8 cellular contexts compared by ENCODE assay signal in the genomic region with DNA sequence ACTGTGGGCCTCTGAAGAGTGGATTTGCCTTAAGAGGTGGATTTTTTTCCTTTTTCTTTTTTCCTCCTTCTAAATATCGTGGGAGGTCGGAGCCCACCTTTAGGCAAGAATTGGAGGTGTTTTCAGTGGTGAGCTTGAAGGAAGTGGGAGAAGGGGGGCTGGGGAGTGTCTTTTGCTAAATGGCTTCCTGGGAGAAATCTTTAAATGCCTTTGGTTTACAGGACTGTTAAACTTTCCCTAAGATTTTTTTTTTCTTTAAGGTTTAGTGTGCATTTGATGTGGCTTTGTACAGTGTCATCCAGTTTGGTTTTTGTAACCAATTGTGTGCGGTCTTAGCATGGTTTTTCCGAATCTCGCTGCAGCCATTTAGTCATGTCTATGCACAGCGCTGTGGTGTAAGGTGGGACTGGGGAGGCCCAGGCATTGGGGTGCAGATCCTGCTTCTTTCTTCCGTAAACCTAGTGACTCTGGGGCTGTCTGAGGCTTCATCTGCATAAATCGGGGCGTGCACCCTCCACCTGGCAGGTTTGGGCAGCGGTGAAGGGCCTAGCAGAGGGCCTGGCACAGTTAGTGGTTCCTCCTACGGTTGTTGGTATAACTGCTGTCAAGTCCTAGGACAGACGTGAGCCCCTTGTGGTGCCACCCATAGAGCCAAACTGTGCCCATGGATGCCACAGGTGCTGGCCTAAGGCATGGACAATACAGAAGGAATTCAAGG.
DNase-seq lines count a peak whose midpoint lies in the region; TF ChIP-seq lines count a peak whose summit lies in the region.

No MANE protein-coding gene starts in this region.

- peak overlapping the region; percentile 74 for H3K27ac ChIP-seq in angular gyrus (ENCODE audit: low read depth, low read length)

- H3K36me3 ChIP-seq in HAP-1 (replicated peaks) = peaks cover 21% of the 10 kb centered on the region

- H3K4me3 ChIP-seq in AG10803 (ENCODE audit: low read length) (peak overlapping the region; percentile 73), HAP-1 (peak overlapping the region; percentile 54), iPS-18c (ENCODE audit: insufficient read depth, low read depth, low read length) (peak overlapping the region; percentile 68)

- no peak; the same call in 1 of the 2 replicates for TF ChIP-seq CTCF in AG10803 (conservative IDR thresholded peaks at IDR 0.05; ENCODE audit: low read length)

- H3K9me3 ChIP-seq in HAP-1 = no peaks in the 10 kb centered on the region
- H3K9me3 ChIP-seq in iPS-18c (ENCODE audit: control insufficient read depth, insufficient read depth, low read length) = no peaks in the 10 kb centered on the region

- in situ Hi-C loops in HAP-1 (cut with MboI; ENCODE audit: low sequenced_read_pairs) = no loop called here

- no peak for DNase-seq in AG10803 (ENCODE audit: low read depth)
- peak in 1 of 2 experiments; percentile 48 for DNase-seq in HAP-1 (ENCODE audit: low spot score in 2 of 2)
- peak; percentile 51 to 81 (median 71) for DNase-seq in T-helper 1 cell
- DNase-seq in stimulated activated CD4-positive, alpha-beta T cell treated with anti-CD3 and anti-CD28 coated beads, Interleukin-1b, Interleukin-23, amount 100 ng/mL, for 1 hour (ENCODE audit: low read depth in 2 of 2) = peak; percentile 27 to 58
- DNase-seq in EL = no peak
- no peak for DNase-seq in hippocampal formation (lab: John Stamatoyannopoulos, UW)

- peaks cover 43% of the 10 kb centered on the region for H3K4me1 ChIP-seq in HAP-1

- no peaks in the 10 kb centered on the region for H3K27me3 ChIP-seq in HAP-1 (ENCODE audit: low read depth)

Comparison
In these comparisons a context has a peak if more than half of its experiments do, and no peak if none do; other contexts are left out.
1. DNase-seq: peak in T-helper 1 cell (5 of 5) and stimulated activated CD4-positive, alpha-beta T cell treated with anti-CD3 and anti-CD28 coated beads, Interleukin-1b, Interleukin-23, amount 100 ng/mL, for 1 hour (2 of 2); none in AG10803 (single experiment), EL (single experiment) and hippocampal formation (0 of 2).
2. Peak in every context shown above with its lines, with median percentiles within 50 percentile points of each other: H3K4me3 ChIP-seq.